ENCODE assay signal across 8 cellular contexts in the genomic region with DNA sequence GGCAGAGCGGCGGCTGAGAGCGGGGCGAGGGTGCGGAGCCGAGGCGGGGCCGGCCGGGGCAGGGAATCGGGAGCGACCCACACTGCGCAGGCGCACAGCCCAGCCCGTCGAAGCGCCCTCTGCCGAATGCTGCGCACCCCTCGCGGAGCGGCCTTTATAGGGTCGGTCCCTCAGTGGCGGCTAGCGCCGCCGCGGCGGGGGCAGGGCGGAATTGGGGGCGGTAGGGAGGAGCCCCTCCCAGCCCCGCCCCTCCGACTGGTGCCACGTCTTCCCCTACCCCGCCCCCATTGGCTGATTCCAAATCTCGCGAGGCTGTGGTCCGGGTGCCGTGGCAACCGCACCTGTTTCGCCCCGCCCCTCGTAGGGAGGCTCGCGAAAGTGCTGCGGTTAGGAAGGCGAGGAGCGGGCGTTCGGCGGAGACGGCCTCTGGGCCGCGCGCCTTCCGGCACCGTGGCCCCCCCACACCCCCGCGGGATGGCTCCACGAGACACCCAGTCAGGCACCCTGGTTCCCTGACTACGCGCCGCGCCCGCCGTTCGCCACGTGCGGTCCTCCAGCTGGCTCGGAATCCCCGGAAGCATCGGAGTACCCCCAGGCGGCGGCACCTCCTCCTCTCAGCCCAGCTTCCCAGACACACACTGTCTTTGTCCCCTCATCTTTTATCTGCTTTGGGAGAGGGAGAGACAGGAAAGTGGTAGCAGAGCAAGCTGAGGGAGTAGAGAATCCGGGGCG. TPM values are rescaled to one million over a fixed set of nuclear protein-coding genes. Genes with fewer than 3 reads are reported as not detected.
DNase-seq lines count a peak whose midpoint lies in the region; TF ChIP-seq lines count a peak whose summit lies in the region.

Gene EHD1 (minus strand): TSS at position 128 of the 732 bp plus-strand sequence. CDS start 157 bp downstream, outside the sequence.

- H3K9me3 ChIP-seq in MM.1S (replicated peaks; ENCODE audit: insufficient read depth, low read length) (no peaks in the 10 kb centered on the region), neural progenitor cell (ENCODE audit: low read depth) (no peaks in the 10 kb centered on the region)

- H3K79me2 ChIP-seq in MM.1S (ENCODE audit: low read length) (peaks cover 41% of the 10 kb centered on the region), neural progenitor cell (ENCODE audit: low read depth) (peaks cover 17% of the 10 kb centered on the region)

- H3K36me3 ChIP-seq in MM.1S (replicated peaks; ENCODE audit: insufficient read depth, low read length) (no peaks in the 10 kb centered on the region), neural progenitor cell (no peaks in the 10 kb centered on the region)

- H4K20me1 ChIP-seq in MM.1S (ENCODE audit: insufficient read depth, low read length) (no peaks in the 10 kb centered on the region), neural progenitor cell (ENCODE audit: low read depth) (peaks cover 24% of the 10 kb centered on the region)

- no peaks in the 10 kb centered on the region for H3K9me2 ChIP-seq in MM.1S (replicated peaks; ENCODE audit: insufficient read depth, low read length)

- H3K4me3 Mint-ChIP-seq in neural progenitor cell: peak within 1 kb of the TSS; percentile 98

- peaks cover 52% of the 10 kb centered on the region for H3K4me1 Mint-ChIP-seq in neural progenitor cell

- H3F3A ChIP-seq in MM.1S (ENCODE audit: insufficient read depth, low read length) (peaks cover 16% of the 10 kb centered on the region), neural progenitor cell (ENCODE audit: low read depth) (peaks cover 15% of the 10 kb centered on the region)

- peak; percentile 97 for DNase-seq in GDM1 (lab: John Stamatoyannopoulos, UW)
- DNase-seq in HCEC 1CT: peak; percentile 95
- DNase-seq in MM.1S: peak; percentile 99
- peak; percentile 67 for DNase-seq in SIG-M5 (lab: John Stamatoyannopoulos, UW)
- peak; percentile 100 for DNase-seq in activated gamma-delta T cell treated with Interleukin-2 at 50 U/mL for 16 hours
- DNase-seq in foreskin fibroblast: peak; percentile 97 to 99
- peak; percentile 100 for DNase-seq in neural progenitor cell (ENCODE audit: low spot score)
- DNase-seq in stromal cell of bone marrow (ENCODE audit: low read depth): peak; percentile 93

- H3K4me3 ChIP-seq in MM.1S (ENCODE audit: low read length) (peak within 1 kb of the TSS; percentile 96), foreskin fibroblast (ENCODE audit: low read depth in 1 of 2, low read length in 2 of 2) (peak within 1 kb of the TSS; percentile 85 to 87), neural progenitor cell (peak within 1 kb of the TSS; percentile 88)

- H3K9me3 Mint-ChIP-seq in neural progenitor cell: no peaks in the 10 kb centered on the region

- H3K4me2 ChIP-seq in MM.1S (ENCODE audit: low read depth, low read length): peak within 1 kb of the TSS; percentile 99
- peak within 1 kb of the TSS; percentile 93 for H3K4me2 ChIP-seq in neural progenitor cell

- H3K4me1 ChIP-seq in MM.1S (ENCODE audit: low read length) (peaks cover 30% of the 10 kb centered on the region), neural progenitor cell (peaks cover 18% of the 10 kb centered on the region)

- peak within 1 kb of the TSS; percentile 88 for H2AFZ ChIP-seq in MM.1S (ENCODE audit: low read length)
- peak within 1 kb of the TSS; percentile 90 for H2AFZ ChIP-seq in neural progenitor cell (replicated peaks)

- H3K27me3 Mint-ChIP-seq in neural progenitor cell (ENCODE audit: insufficient read depth, low read depth): peaks cover 5% of the 10 kb centered on the region

- H3K36me3 Mint-ChIP-seq in neural progenitor cell: peaks cover 2% of the 10 kb centered on the region

- peak within 1 kb of the TSS; percentile 48 for H3K27ac ChIP-seq in MM.1S (ENCODE audit: low read length)
- H3K27ac ChIP-seq in neural progenitor cell: peak within 1 kb of the TSS; percentile 80

- H3K9ac ChIP-seq in MM.1S (ENCODE audit: low read length) (peak within 1 kb of the TSS; percentile 76), neural progenitor cell (peak within 1 kb of the TSS; percentile 94)

- peak within 1 kb of the TSS; percentile 90 for H3K27ac Mint-ChIP-seq in neural progenitor cell

- H3K27me3 ChIP-seq in MM.1S (replicated peaks; ENCODE audit: insufficient read depth, low read length): peaks cover 22% of the 10 kb centered on the region
- no peaks in the 10 kb centered on the region for H3K27me3 ChIP-seq in neural progenitor cell

- TF ChIP-seq CTCF in MM.1S (IDR thresholded peaks at IDR 0.05; ENCODE audit: low read length): peak; percentile 49
- peak; percentile 60 for TF ChIP-seq CTCF in foreskin fibroblast (IDR thresholded peaks at IDR 0.05; ENCODE audit: low read depth, low read length)
- peak; percentile 59 for TF ChIP-seq CTCF in neural progenitor cell (IDR thresholded peaks at IDR 0.05)

RNA-seq across cellular contexts. Expression of gene EHD1, which starts in this region (rescaled TPM):
- 19.8 and 39.7 TPM in 2 replicates for total RNA-seq in neural progenitor cell (ENCODE audit: low replicate concordance)

Comparison
In these comparisons a context has a peak if more than half of its experiments do, and no peak if none do; other contexts are left out.
1. Peak in every context shown above with its lines: DNase-seq, H3K4me3 ChIP-seq and H3K27ac ChIP-seq.